9 cellular contexts compared by ENCODE assay signal in genomic region chr6:157763129-157763893, GRCh38. TPM values are rescaled to one million over a fixed set of nuclear protein-coding genes. Genes with fewer than 3 reads are reported as not detected.
DNase-seq lines count a peak whose midpoint lies in the region; ATAC-seq and TF ChIP-seq lines count a peak whose summit lies in the region.
"Had no signal": no experiment of that assay in that cellular context is flagged by ENCODE, and none has a peak within 500 bp of the region (broad histone marks: within the 10 kb centered on the region; RNA-seq: fewer than 3 reads in every experiment).

No MANE protein-coding gene starts in this region.

- no peak overlapping the region for H3K4me3 ChIP-seq in ascending aorta
- no peak overlapping the region for H3K4me3 ChIP-seq in subcutaneous abdominal adipose tissue (ENCODE audit: low read depth in 1 of 5, low read length in 5 of 5)

- peak overlapping the region; percentile 82 to 84 for H3K27ac ChIP-seq in ascending aorta
- peak overlapping the region; percentile 91 for H3K27ac ChIP-seq in subcutaneous abdominal adipose tissue (ENCODE audit: low read depth, low read length)

- ATAC-seq in activated CD8-positive, alpha-beta memory T cell treated with anti-CD3 and anti-CD28 coated beads, Interleukin-2, amount 10 ng/mL, durations not matched to agents 7 days and 5 days = no peak
- no peak for ATAC-seq in GM18517 (IDR thresholded peaks at IDR 0.05; ENCODE audit: unreplicated experiment)

- intact Hi-C loops in ascending aorta (cut with DNase I) = loop anchor here (10.0 kb wide), 2 partner anchors 439 to 881 kb away; partner anchors contain the start of genes DYNLT1 and TMEM242

- no peak for TF ChIP-seq CTCF in ascending aorta (IDR thresholded peaks at IDR 0.05)

- no peak overlapping the region for H3K4me3 Mint-ChIP-seq in activated CD8-positive, alpha-beta memory T cell treated with anti-CD3 and anti-CD28 coated beads, Interleukin-2, amount 10 ng/mL, durations not matched to agents 7 days and 5 days
- H3K4me3 Mint-ChIP-seq: brain had no signal

- no peaks in the 10 kb centered on the region for H3K9me3 Mint-ChIP-seq in activated CD8-positive, alpha-beta memory T cell treated with anti-CD3 and anti-CD28 coated beads, Interleukin-2, amount 10 ng/mL, durations not matched to agents 7 days and 5 days (ENCODE audit: low read depth)

- H3K36me3 ChIP-seq in ascending aorta = no peaks in the 10 kb centered on the region
- no peaks in the 10 kb centered on the region for H3K36me3 ChIP-seq in subcutaneous abdominal adipose tissue (ENCODE audit: control insufficient read depth in 5 of 5, insufficient read depth in 5 of 5, low read length in 5 of 5)

- H3K9me3 ChIP-seq in ascending aorta = no peaks in the 10 kb centered on the region
- H3K9me3 ChIP-seq in subcutaneous abdominal adipose tissue (ENCODE audit: control insufficient read depth in 5 of 5, low read length in 5 of 5) = no peaks in the 10 kb centered on the region

- CTCF ChIA-PET in activated CD8-positive, alpha-beta memory T cell treated with anti-CD3 and anti-CD28 coated beads, Interleukin-2, amount 10 ng/mL, durations not matched to agents 7 days and 5 days (lab: Charles Lee) = interaction anchor here (0.6 to 4.3 kb wide), 5 partner anchors 37 to 309 kb away, joined by 3 to 36 read pairs (median 5); no protein-coding TSS in a partner anchor

- H3K27me3 Mint-ChIP-seq in activated CD8-positive, alpha-beta memory T cell treated with anti-CD3 and anti-CD28 coated beads, Interleukin-2, amount 10 ng/mL, durations not matched to agents 7 days and 5 days = peaks cover 43% of the 10 kb centered on the region

- H3K36me3 Mint-ChIP-seq in activated CD8-positive, alpha-beta memory T cell treated with anti-CD3 and anti-CD28 coated beads, Interleukin-2, amount 10 ng/mL, durations not matched to agents 7 days and 5 days = no peaks in the 10 kb centered on the region
- H3K36me3 Mint-ChIP-seq: brain had no signal

- H3K27ac Mint-ChIP-seq in activated CD8-positive, alpha-beta memory T cell treated with anti-CD3 and anti-CD28 coated beads, Interleukin-2, amount 10 ng/mL, durations not matched to agents 7 days and 5 days = peak overlapping the region; percentile 78

- H3K9ac ChIP-seq in subcutaneous abdominal adipose tissue (ENCODE audit: low read length in 5 of 5) = peak overlapping the region in 2 of 5 donors; percentile 57 to 63

- peaks cover 60% of the 10 kb centered on the region for H3K4me1 Mint-ChIP-seq in activated CD8-positive, alpha-beta memory T cell treated with anti-CD3 and anti-CD28 coated beads, Interleukin-2, amount 10 ng/mL, durations not matched to agents 7 days and 5 days

- no peaks in the 10 kb centered on the region for H3K27me3 ChIP-seq in ascending aorta
- H3K27me3 ChIP-seq in subcutaneous abdominal adipose tissue (ENCODE audit: control insufficient read depth in 5 of 5, insufficient read depth in 4 of 5, low read length in 5 of 5) = no peaks in the 10 kb centered on the region

- no peak for DNase-seq in activated CD8-positive, alpha-beta memory T cell treated with anti-CD3 and anti-CD28 coated beads, Interleukin-2, amount 10 ng/mL, durations not matched to agents 7 days and 5 days
- DNase-seq in activated CD8-positive, alpha-beta memory T cell treated with anti-CD3 and anti-CD28 coated beads for 24 hours = no peak
- peak; percentile 79 for DNase-seq in NCI-H2196 treated with DMSO at 0.1 percent for 48 hours (lab: John Stamatoyannopoulos, UW; ENCODE audit: unreplicated experiment)
- DNase-seq in ascending aorta (ENCODE audit: low spot score in 2 of 2) = peak in 1 of 2 donors; percentile 80
- DNase-seq in iPS-NIHi7 (ENCODE audit: extremely low spot score) = peak; percentile 91
- DNase-seq in superior temporal gyrus (ENCODE audit: extremely low spot score) = no peak

- H3K4me1 ChIP-seq in ascending aorta (peaks cover 12 to 43% of the 10 kb centered on the region in 2 donors), subcutaneous abdominal adipose tissue (ENCODE audit: control insufficient read depth in 5 of 5, insufficient read depth in 5 of 5, low read length in 5 of 5) (peaks cover 33 to 86% (median 63%) of the 10 kb centered on the region in 5 donors)

RNA-seq across cellular contexts. Expression of gene SNX9, which starts 59.7 kb away (rescaled TPM):
- total RNA-seq in activated CD8-positive, alpha-beta memory T cell treated with anti-CD3 and anti-CD28 coated beads, Interleukin-2, amount 10 ng/mL, durations not matched to agents 7 days and 5 days = 10 to 100 TPM; 14.9 to 39.4 TPM
- 55.2 TPM for total RNA-seq in ascending aorta

Comparison
In these comparisons a context has a peak if more than half of its experiments do, and no peak if none do; other contexts are left out.
1. DNase-seq: peak in NCI-H2196 treated with DMSO at 0.1 percent for 48 hours (single experiment) and iPS-NIHi7 (single experiment); none in activated CD8-positive, alpha-beta memory T cell treated with anti-CD3 and anti-CD28 coated beads, Interleukin-2, amount 10 ng/mL, durations not matched to agents 7 days and 5 days (single experiment), activated CD8-positive, alpha-beta memory T cell treated with anti-CD3 and anti-CD28 coated beads for 24 hours (single experiment) and superior temporal gyrus (single experiment).